Comparison of ENCODE assay signal across 8 cellular contexts in genomic region chr6:42532038-42532669, GRCh38. TPM values are rescaled to one million over a fixed set of nuclear protein-coding genes. Genes with fewer than 3 reads are reported as not detected.
DNase-seq lines count a peak whose midpoint lies in the region; ATAC-seq and TF ChIP-seq lines count a peak whose summit lies in the region.

No MANE protein-coding gene starts in this region.

- no peaks in the 10 kb centered on the region for H3K9me3 ChIP-seq in prostate gland

- H3K27me3 Mint-ChIP-seq in activated T-helper 2 cell treated with anti-CD3 and anti-CD28 coated beads, Interferon-gamma antibody, Interleukin-2, Interleukin-4, amounts not matched to agents 10 μg/mL and 5 μg/mL and 100 μg/mL, durations not matched to agents 14 hours and 24 hours and 36 hours (ENCODE audit: low read depth), result peaks cover 7% of the 10 kb centered on the region

- H3K36me3 Mint-ChIP-seq in activated T-helper 2 cell treated with anti-CD3 and anti-CD28 coated beads, Interferon-gamma antibody, Interleukin-2, Interleukin-4, amounts not matched to agents 10 μg/mL and 5 μg/mL and 100 μg/mL, durations not matched to agents 14 hours and 24 hours and 36 hours (ENCODE audit: low read depth), result no peaks in the 10 kb centered on the region

- H3K27ac ChIP-seq in VCaP, result no peak overlapping the region
- no peak overlapping the region for H3K27ac ChIP-seq in foreskin keratinocyte
- no peak overlapping the region for H3K27ac ChIP-seq in prostate gland

- no peak overlapping the region for H3K27ac Mint-ChIP-seq in activated T-helper 2 cell treated with anti-CD3 and anti-CD28 coated beads, Interferon-gamma antibody, Interleukin-2, Interleukin-4, amounts not matched to agents 10 μg/mL and 5 μg/mL and 100 μg/mL, durations not matched to agents 14 hours and 24 hours and 36 hours

- peak; percentile 67 for ATAC-seq in foreskin keratinocyte
- no peak for ATAC-seq in GM19328 (IDR thresholded peaks at IDR 0.05; ENCODE audit: unreplicated experiment)

- no peak overlapping the region for H3K4me3 ChIP-seq in AG10803 (ENCODE audit: low read length)
- H3K4me3 ChIP-seq in prostate gland, result no peak overlapping the region

- intact Hi-C loops in prostate gland (cut with DNase I), result loop anchor here (2.0 kb wide), 1 partner anchor 81 kb away; the partner anchor contains the start of gene TRERF1
- intact Hi-C loops in activated T-helper 2 cell treated with anti-CD3 and anti-CD28 coated beads, Interferon-gamma antibody, Interleukin-2, Interleukin-4, amounts not matched to agents 10 μg/mL and 5 μg/mL and 100 μg/mL, durations not matched to agents 14 hours and 24 hours and 36 hours (cut with micrococcal nuclease), result no loop called here

- no peaks in the 10 kb centered on the region for H3K9me3 Mint-ChIP-seq in activated T-helper 2 cell treated with anti-CD3 and anti-CD28 coated beads, Interferon-gamma antibody, Interleukin-2, Interleukin-4, amounts not matched to agents 10 μg/mL and 5 μg/mL and 100 μg/mL, durations not matched to agents 14 hours and 24 hours and 36 hours

- H3K27me3 ChIP-seq in foreskin keratinocyte, result no peaks in the 10 kb centered on the region
- H3K27me3 ChIP-seq in prostate gland (replicated peaks; ENCODE audit: insufficient read depth), result no peaks in the 10 kb centered on the region

- H3K4me1 ChIP-seq in foreskin keratinocyte (no peaks in the 10 kb centered on the region), prostate gland (replicated peaks) (no peaks in the 10 kb centered on the region)

- DNase-seq in AG10803 (ENCODE audit: low read depth) (peak; percentile 77), NCI-H2107 treated with DMSO at 0.1 percent for 48 hours (lab: John Stamatoyannopoulos, UW; ENCODE audit: unreplicated experiment) (peak; percentile 13), foreskin keratinocyte (peak; percentile 19 to 45), prostate gland (ENCODE audit: low spot score) (peak; percentile 24)
- no peak for DNase-seq in activated T-helper 2 cell treated with anti-CD3 and anti-CD28 coated beads, Interferon-gamma antibody, Interleukin-2, Interleukin-4, amounts not matched to agents 10 μg/mL and 5 μg/mL and 100 μg/mL, durations not matched to agents 14 hours and 24 hours and 36 hours (ENCODE audit: low spot score)

- no peak for TF ChIP-seq POLR2A in prostate gland (IDR thresholded peaks at IDR 0.05)

- no peaks in the 10 kb centered on the region for H3K4me1 Mint-ChIP-seq in activated T-helper 2 cell treated with anti-CD3 and anti-CD28 coated beads, Interferon-gamma antibody, Interleukin-2, Interleukin-4, amounts not matched to agents 10 μg/mL and 5 μg/mL and 100 μg/mL, durations not matched to agents 14 hours and 24 hours and 36 hours (ENCODE audit: low read depth)

- TF ChIP-seq CTCF in AG10803 (conservative IDR thresholded peaks at IDR 0.05; ENCODE audit: low read length) (peak; percentile 89), GM12872 (IDR thresholded peaks at IDR 0.05; ENCODE audit: insufficient read depth, low read depth, low read length) (peak; percentile 74), VCaP (conservative IDR thresholded peaks at IDR 0.05) (peak; percentile 89), foreskin keratinocyte (conservative IDR thresholded peaks at IDR 0.05) (peak; percentile 82), prostate gland (IDR thresholded peaks at IDR 0.05) (peak; percentile 62 to 92 (median 82))

- H3K36me3 ChIP-seq in prostate gland, result no peaks in the 10 kb centered on the region

- H3K4me3 Mint-ChIP-seq in activated T-helper 2 cell treated with anti-CD3 and anti-CD28 coated beads, Interferon-gamma antibody, Interleukin-2, Interleukin-4, amounts not matched to agents 10 μg/mL and 5 μg/mL and 100 μg/mL, durations not matched to agents 14 hours and 24 hours and 36 hours (ENCODE audit: low read depth), result no peak overlapping the region

RNA-seq across cellular contexts. Expression of gene UBR2, which starts 31.7 kb away (rescaled TPM):
- 16.2 and 17.4 TPM in 2 replicates for total RNA-seq in foreskin keratinocyte
- 3.2 and 3.7 TPM in 2 replicates for polyA plus RNA-seq in foreskin keratinocyte
- 10 to 100 TPM; 24.2 to 25.6 TPM for total RNA-seq in prostate gland
- total RNA-seq in activated T-helper 2 cell treated with anti-CD3 and anti-CD28 coated beads, Interferon-gamma antibody, Interleukin-2, Interleukin-4, amounts not matched to agents 10 μg/mL and 5 μg/mL and 100 μg/mL, durations not matched to agents 14 hours and 24 hours and 36 hours, result 28.6 and 29.6 TPM in 2 replicates
